14 cellular contexts compared by ENCODE assay signal in the genomic region with DNA sequence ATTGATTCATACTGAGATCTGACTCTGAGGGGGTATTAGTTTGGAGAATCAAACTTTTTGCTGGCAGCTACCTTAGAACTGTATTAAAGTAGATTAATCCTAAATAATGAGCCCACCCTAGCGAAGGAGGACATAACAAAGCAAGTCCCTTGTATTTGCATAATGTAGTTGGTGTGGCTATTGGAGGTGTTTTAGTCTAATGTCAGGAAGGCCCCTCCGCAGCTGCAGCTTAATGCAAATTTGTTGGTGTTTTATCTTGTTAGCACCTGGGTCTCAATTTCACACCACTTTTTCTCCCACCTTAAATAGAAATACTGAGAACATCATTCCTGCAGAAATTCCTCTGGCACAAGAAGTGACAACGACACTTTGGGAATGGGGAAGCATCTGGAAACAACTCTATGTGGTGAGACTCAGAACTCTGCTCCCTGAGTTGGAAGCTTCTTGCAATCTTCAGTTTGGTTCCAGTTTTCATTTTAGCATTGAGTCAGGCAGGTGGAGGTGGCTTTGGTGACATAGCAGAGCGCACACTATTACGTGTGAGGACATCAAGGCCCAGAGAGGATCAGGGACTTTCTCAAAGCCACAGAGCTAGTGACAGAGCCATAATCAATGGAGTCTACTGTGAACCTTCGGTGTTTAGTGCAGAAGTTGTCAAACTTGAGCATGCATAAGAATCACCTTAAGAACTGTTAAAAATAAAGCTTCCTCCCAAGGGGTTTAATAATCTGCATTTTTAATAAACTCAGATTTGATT. TPM values are rescaled to one million over a fixed set of nuclear protein-coding genes. Genes with fewer than 3 reads are reported as not detected.
DNase-seq lines count a peak whose midpoint lies in the region; ATAC-seq and TF ChIP-seq lines count a peak whose summit lies in the region.
"Had no signal": no experiment of that assay in that cellular context is flagged by ENCODE, and none has a peak within 500 bp of the region (broad histone marks: within the 10 kb centered on the region; RNA-seq: fewer than 3 reads in every experiment).

No MANE protein-coding gene starts in this region.

- H3K9me3 Mint-ChIP-seq in neural progenitor cell = no peaks in the 10 kb centered on the region
- H3K9me3 Mint-ChIP-seq: nephron had no signal

- H3K4me2 ChIP-seq in DOHH2 (ENCODE audit: low read length) (peak overlapping the region; percentile 33), neural progenitor cell (no peak overlapping the region)

- no peak for TF ChIP-seq CTCF in DOHH2 (IDR thresholded peaks at IDR 0.05; ENCODE audit: low read depth, low read length, poor library complexity, severe bottlenecking)
- no peak for TF ChIP-seq CTCF in neural progenitor cell (IDR thresholded peaks at IDR 0.05)

- H4K20me1 ChIP-seq in DOHH2 (ENCODE audit: control insufficient read depth, insufficient read depth, low read depth, low read length) (peaks cover 18% of the 10 kb centered on the region), neural progenitor cell (ENCODE audit: low read depth) (no peaks in the 10 kb centered on the region)

- H3K4me1 Mint-ChIP-seq in neural progenitor cell = peaks cover 4% of the 10 kb centered on the region
- H3K4me1 Mint-ChIP-seq: nephron had no signal

- no peak overlapping the region for H3K4me3 Mint-ChIP-seq in neural progenitor cell
- H3K4me3 Mint-ChIP-seq: nephron had no signal

- no peak overlapping the region for H3K9ac ChIP-seq in neural progenitor cell

- H3K27ac ChIP-seq in DOHH2 (ENCODE audit: low read depth, low read length) (peak overlapping the region; percentile 27), neural progenitor cell (no peak overlapping the region)
- H3K27ac ChIP-seq: colonic mucosa, SJSA1 had no signal

- peak; percentile 97 for ATAC-seq in GM18909 (IDR thresholded peaks at IDR 0.05; ENCODE audit: poor library complexity, unreplicated experiment)
- ATAC-seq in HG02623 (IDR thresholded peaks at IDR 0.05; ENCODE audit: unreplicated experiment) = peak; percentile 97
- ATAC-seq in HG03520 (IDR thresholded peaks at IDR 0.05; ENCODE audit: unreplicated experiment) = peak; percentile 98

- no peak for DNase-seq in stimulated activated CD4-positive, alpha-beta T cell treated with anti-CD3 and anti-CD28 coated beads, Interleukin-12 subunit alpha, Interleukin-12 subunit beta, amount 100 ng/mL, for 4 hours
- DNase-seq in H7 (no peak), neural progenitor cell (ENCODE audit: low spot score) (no peak), kidney glomerular epithelial cell (lab: John Stamatoyannopoulos, UW) (no peak)
- DNase-seq: BE2C; colonic mucosa; NCI-H1092; stimulated activated CD4-positive, alpha-beta T cell treated with anti-CD3 and anti-CD28 coated beads, Interleukin-4, amount 100 ng/mL, for 4 hours had no signal

- no peaks in the 10 kb centered on the region for H3K36me3 Mint-ChIP-seq in neural progenitor cell

- H2AFZ ChIP-seq in neural progenitor cell (replicated peaks) = no peak overlapping the region

- H3K27ac Mint-ChIP-seq in neural progenitor cell = no peak overlapping the region
- H3K27ac Mint-ChIP-seq: nephron had no signal

- no peaks in the 10 kb centered on the region for H3K27me3 ChIP-seq in DOHH2 (ENCODE audit: control insufficient read depth, low read length)
- H3K27me3 ChIP-seq in H7 (ENCODE audit: control insufficient read depth, insufficient read depth, low read length) = no peaks in the 10 kb centered on the region
- H3K27me3 ChIP-seq in neural progenitor cell = no peaks in the 10 kb centered on the region
- H3K27me3 ChIP-seq: colonic mucosa, SJSA1 had no signal

- peaks cover 2% of the 10 kb centered on the region for H3K27me3 Mint-ChIP-seq in neural progenitor cell (ENCODE audit: insufficient read depth, low read depth)

- H3K4me3 ChIP-seq in DOHH2 (ENCODE audit: low read length) (no peak overlapping the region), H7 (ENCODE audit: insufficient read depth, low read depth, low read length) (no peak overlapping the region), neural progenitor cell (no peak overlapping the region)
- H3K4me3 ChIP-seq: colonic mucosa, SJSA1 had no signal

- no peaks in the 10 kb centered on the region for H3K9me3 ChIP-seq in DOHH2 (ENCODE audit: control insufficient read depth, insufficient read depth, low read length)
- no peaks in the 10 kb centered on the region for H3K9me3 ChIP-seq in neural progenitor cell (ENCODE audit: low read depth)
- H3K9me3 ChIP-seq: BE2C, colonic mucosa, SJSA1 had no signal

- H3F3A ChIP-seq in DOHH2 (ENCODE audit: control insufficient read depth, insufficient read depth) (0 out of 2 replicates have a peak, but pooled peaks cover 2% of the 10 kb centered on the region), neural progenitor cell (ENCODE audit: low read depth) (no peaks in the 10 kb centered on the region)

- peaks cover 87% of the 10 kb centered on the region for H3K36me3 ChIP-seq in DOHH2 (ENCODE audit: control insufficient read depth, low read length)
- no peaks in the 10 kb centered on the region for H3K36me3 ChIP-seq in H7 (replicated peaks; ENCODE audit: control insufficient read depth, insufficient read depth, low read length)
- H3K36me3 ChIP-seq in neural progenitor cell = no peaks in the 10 kb centered on the region
- H3K36me3 ChIP-seq: BE2C, colonic mucosa, SJSA1 had no signal

- H3K79me2 ChIP-seq in DOHH2 (ENCODE audit: control insufficient read depth, low read length) (peaks cover 51% of the 10 kb centered on the region), neural progenitor cell (ENCODE audit: low read depth) (no peaks in the 10 kb centered on the region)

- H3K9me2 ChIP-seq in DOHH2 (replicated peaks; ENCODE audit: control insufficient read depth, low read length) = no peaks in the 10 kb centered on the region

- H3K4me1 ChIP-seq in DOHH2 (ENCODE audit: control insufficient read depth, low read length) (peaks cover 26% of the 10 kb centered on the region), neural progenitor cell (peaks cover 8% of the 10 kb centered on the region)
- H3K4me1 ChIP-seq: BE2C, colonic mucosa had no signal

RNA-seq across cellular contexts. Expression of a gene that starts 33.9 kb away (rescaled TPM):
- 2.6 and 3.3 TPM in 2 replicates for total RNA-seq in H7 (2014; rRNA removed; shearing (Covaris generic))
- total RNA-seq in neural progenitor cell (ENCODE audit: low replicate concordance) = 1.1 and 1.7 TPM in 2 replicates
